ENCODE assay signal across 2 cellular contexts in the genomic region with DNA sequence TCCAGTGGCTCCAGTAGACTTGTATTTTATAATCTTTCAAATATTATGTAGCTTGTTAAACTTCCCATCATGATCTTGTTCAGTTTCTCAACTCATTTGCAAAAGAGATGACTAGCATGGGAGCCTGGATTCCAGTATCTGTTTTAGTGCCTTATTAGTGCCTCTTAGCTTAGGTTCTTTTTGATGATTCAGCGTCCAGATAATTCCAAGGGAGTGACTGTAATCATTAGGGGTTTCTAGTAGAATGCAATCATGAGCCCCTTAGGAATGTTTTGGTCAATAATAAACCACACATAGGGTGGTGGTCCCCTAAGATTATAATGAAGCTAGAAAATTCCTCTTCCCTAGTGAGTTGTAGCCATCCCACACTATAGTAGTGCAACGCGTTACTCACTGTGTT.
TF ChIP-seq lines count a peak whose summit lies in the region.

No MANE protein-coding gene starts in this region.

TF ChIP-seq in A549, 52 proteins besides CTCF, POLR2A, EP300 and RAD21:
- no peak for TF ChIP-seq NR3C1 (IDR thresholded peaks at IDR 0.05)
- peak; percentile 67 for TF ChIP-seq MAFK (IDR thresholded peaks at IDR 0.05; ENCODE audit: partially characterized antibody)
- no peak for TF ChIP-seq HDAC2 (IDR thresholded peaks at IDR 0.05)
- TF ChIP-seq, protein P1, sequence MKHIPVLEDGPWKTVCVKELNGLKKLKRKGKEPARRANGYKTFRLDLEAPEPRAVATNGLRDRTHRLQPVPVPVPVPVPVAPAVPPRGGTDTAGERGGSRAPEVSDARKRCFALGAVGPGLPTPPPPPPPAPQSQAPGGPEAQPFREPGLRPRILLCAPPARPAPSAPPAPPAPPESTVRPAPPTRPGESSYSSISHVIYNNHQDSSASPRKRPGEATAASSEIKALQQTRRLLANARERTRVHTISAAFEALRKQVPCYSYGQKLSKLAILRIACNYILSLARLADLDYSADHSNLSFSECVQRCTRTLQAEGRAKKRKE (CRISPR knock-in tag; IDR thresholded peaks at IDR 0.05; ENCODE audit: low read depth): no peak
- TF ChIP-seq KDM1A (IDR thresholded peaks at IDR 0.05; ENCODE audit: low read depth): no peak

TF ChIP-seq in HEK293, 187 proteins besides CTCF, POLR2A, EP300 and RAD21:
- TF ChIP-seq WT1 (tag by site-specific recombination; IDR thresholded peaks at IDR 0.05) (peak; percentile 19; the same call in 1 of the 2 replicates), ZNF324 (tag by site-specific recombination; IDR thresholded peaks at IDR 0.05) (no peak), ZNF10 (tag by site-specific recombination; IDR thresholded peaks at IDR 0.05) (0 out of 2 replicates have a peak, but pooled peaks have one; percentile 8), KLF10 (tag by site-specific recombination; IDR thresholded peaks at IDR 0.05) (no peak), INSM2 (tag by site-specific recombination; IDR thresholded peaks at IDR 0.05) (peak; percentile 52; the same call in 1 of the 2 replicates), ZBTB48 (tag by site-specific recombination; IDR thresholded peaks at IDR 0.05) (peak; percentile 68)
